In genomic region chr17:66302761-66303626, GRCh38 we compare ENCODE assay signal across 8 cellular contexts. TPM values are rescaled to one million over a fixed set of nuclear protein-coding genes. Genes with fewer than 3 reads are reported as not detected.
DNase-seq lines count a peak whose midpoint lies in the region; ATAC-seq and TF ChIP-seq lines count a peak whose summit lies in the region.

No MANE protein-coding gene starts in this region.

- H3K36me3 Mint-ChIP-seq in CD4-positive, CD25-positive, alpha-beta regulatory T cell, result peaks cover 14% of the 10 kb centered on the region

- peaks cover 29 to 67% (median 52%) of the 10 kb centered on the region in 4 donors for H3K4me1 Mint-ChIP-seq in CD4-positive, CD25-positive, alpha-beta regulatory T cell

- H3K9me3 Mint-ChIP-seq in CD4-positive, CD25-positive, alpha-beta regulatory T cell, result peaks cover 0 to 2% (median 0%) of the 10 kb centered on the region in 7 donors

- TF ChIP-seq CTCF in WERI-Rb-1 (IDR thresholded peaks at IDR 0.05; ENCODE audit: low read depth, low read length), result peak; percentile 26; the same call in 1 of the 2 replicates

- peak; percentile 35 for ATAC-seq in CD4-positive, CD25-positive, alpha-beta regulatory T cell (ENCODE audit: low read depth in 2 of 2)
- peak; percentile 22 for ATAC-seq in GM21381 (IDR thresholded peaks at IDR 0.05; ENCODE audit: unreplicated experiment)
- ATAC-seq in GM18873 (IDR thresholded peaks at IDR 0.05; ENCODE audit: low FRiP score, unreplicated experiment), result no peak

- DNase-seq in CD4-positive, CD25-positive, alpha-beta regulatory T cell, result peak; percentile 38 to 53 (median 51)
- DNase-seq in Jurkat, Clone E6-1 (ENCODE audit: low read depth, low spot score), result no peak
- DNase-seq in WERI-Rb-1 (peak; percentile 65), inferior parietal cortex (ENCODE audit: extremely low spot score) (peak; percentile 18)
- peak; percentile 46 for DNase-seq in central memory CD4-positive, alpha-beta T cell

- no peaks in the 10 kb centered on the region for H3K9me3 ChIP-seq in CD4-positive, CD25-positive, alpha-beta regulatory T cell (ENCODE audit: control insufficient read depth in 2 of 2, low read length in 2 of 2)
- no peaks in the 10 kb centered on the region for H3K9me3 ChIP-seq in WERI-Rb-1 (ENCODE audit: severe bottlenecking)
- H3K9me3 ChIP-seq in skeletal muscle tissue (ENCODE audit: control insufficient read depth in 3 of 3, low read length in 3 of 3), result no peaks in the 10 kb centered on the region

- H3K27ac ChIP-seq in CD4-positive, CD25-positive, alpha-beta regulatory T cell (ENCODE audit: insufficient read depth, low read length, poor library complexity, severe bottlenecking), result peak overlapping the region; percentile 53
- H3K27ac ChIP-seq in WERI-Rb-1, result 0 out of 2 replicates have a peak overlapping the region, but pooled peaks have one; percentile 14
- peak overlapping the region; percentile 60 for H3K27ac ChIP-seq in skeletal muscle tissue (ENCODE audit: low read depth, low read length)

- peak overlapping the region; percentile 91 to 99 (median 98) for H3K4me3 Mint-ChIP-seq in CD4-positive, CD25-positive, alpha-beta regulatory T cell

- H3K36me3 ChIP-seq in CD4-positive, CD25-positive, alpha-beta regulatory T cell (ENCODE audit: control insufficient read depth, insufficient read depth, low read length), result no peaks in the 10 kb centered on the region
- H3K36me3 ChIP-seq in WERI-Rb-1 (no peaks in the 10 kb centered on the region), skeletal muscle tissue (ENCODE audit: control insufficient read depth in 3 of 3, insufficient read depth in 3 of 3, low read length in 3 of 3) (no peaks in the 10 kb centered on the region)

- peaks cover 42% of the 10 kb centered on the region for H3K4me1 ChIP-seq in CD4-positive, CD25-positive, alpha-beta regulatory T cell (ENCODE audit: control insufficient read depth, insufficient read depth, low read length, poor library complexity, severe bottlenecking)
- peaks cover 3 to 24% (median 6%) of the 10 kb centered on the region in 3 donors for H3K4me1 ChIP-seq in skeletal muscle tissue (ENCODE audit: control insufficient read depth in 3 of 3, insufficient read depth in 3 of 3, low read length in 3 of 3)

- peak overlapping the region; percentile 79 for H3K4me3 ChIP-seq in CD4-positive, CD25-positive, alpha-beta regulatory T cell (ENCODE audit: low read depth, low read length)
- H3K4me3 ChIP-seq in Jurkat, Clone E6-1 (ENCODE audit: low read length), result peak overlapping the region; percentile 74
- H3K4me3 ChIP-seq in WERI-Rb-1 (ENCODE audit: low read depth, low read length) (peak overlapping the region; percentile 78), skeletal muscle tissue (ENCODE audit: low read length in 3 of 3) (peak overlapping the region; percentile 81 to 87 (median 83))

- H3K9ac ChIP-seq in skeletal muscle tissue (ENCODE audit: low read depth in 1 of 3, low read length in 3 of 3), result peak overlapping the region; percentile 60 to 81 (median 67)

- H3K27me3 ChIP-seq in CD4-positive, CD25-positive, alpha-beta regulatory T cell (ENCODE audit: control insufficient read depth, insufficient read depth, low read length), result no peaks in the 10 kb centered on the region
- H3K27me3 ChIP-seq in WERI-Rb-1 (ENCODE audit: insufficient read depth, low read depth, severe bottlenecking) (peaks cover 22% of the 10 kb centered on the region), skeletal muscle tissue (ENCODE audit: control insufficient read depth in 3 of 3, insufficient read depth in 3 of 3, low read length in 3 of 3) (no peaks in the 10 kb centered on the region)

- peaks cover 10% of the 10 kb centered on the region for H3K27me3 Mint-ChIP-seq in CD4-positive, CD25-positive, alpha-beta regulatory T cell

- H3K27ac Mint-ChIP-seq in CD4-positive, CD25-positive, alpha-beta regulatory T cell, result peak overlapping the region; percentile 72 to 97 (median 92)

RNA-seq across cellular contexts. Expression of gene PRKCA, which starts 0.6 kb away (rescaled TPM):
- total RNA-seq in CD4-positive, CD25-positive, alpha-beta regulatory T cell, result 84.0 TPM
- polyA plus RNA-seq in CD4-positive, CD25-positive, alpha-beta regulatory T cell, result 1 to 10 TPM in 3 of 4 donors, under 1 TPM in 1; 0.60 to 2.3 (median 1.6) TPM
- 22.2 TPM for polyA plus RNA-seq in Jurkat, Clone E6-1 (2012; ENCODE audit: insufficient read depth, insufficient read length)
- total RNA-seq in skeletal muscle tissue, result 2.1 TPM

Comparison
In these comparisons a context has a peak if more than half of its experiments do, and no peak if none do; other contexts are left out.
1. RNA of gene PRKCA, which starts 0.6 kb away (total RNA-seq): 84.0 TPM in CD4-positive, CD25-positive, alpha-beta regulatory T cell (single experiment); 2.1 TPM in skeletal muscle tissue (single experiment); every median in the first group is over 10 times any median in the second.
2. Peak in every context shown above with its lines, with median percentiles within 50 percentile points of each other: H3K27ac ChIP-seq and H3K4me3 ChIP-seq.